In the genomic region with DNA sequence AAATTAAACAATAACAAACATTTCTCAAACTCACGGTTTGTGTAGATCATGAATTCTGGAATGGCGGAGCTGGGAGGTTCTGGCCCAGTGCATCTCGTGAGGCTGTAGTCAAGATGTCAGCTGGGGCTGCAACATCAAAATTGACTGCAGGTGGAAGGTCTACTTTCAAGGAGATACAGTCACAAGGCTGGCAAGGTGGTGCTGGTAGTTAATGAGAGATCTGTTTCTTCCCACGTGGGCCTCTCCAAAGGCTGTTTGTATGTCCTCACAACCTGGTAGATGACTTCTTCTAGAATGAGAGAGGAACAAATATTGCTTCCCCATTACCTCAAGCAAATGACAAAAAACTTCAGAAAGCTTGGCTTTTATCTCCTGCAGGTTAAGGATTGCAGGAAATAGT, we compare ENCODE assay signal across 16 cellular contexts. TPM values are rescaled to one million over a fixed set of nuclear protein-coding genes. Genes with fewer than 3 reads are reported as not detected.
DNase-seq lines count a peak whose midpoint lies in the region; ATAC-seq and TF ChIP-seq lines count a peak whose summit lies in the region.
"Had no signal": no experiment of that assay in that cellular context is flagged by ENCODE, and none has a peak within 500 bp of the region (broad histone marks: within the 10 kb centered on the region; RNA-seq: fewer than 3 reads in every experiment).

No MANE protein-coding gene starts in this region.

- H3K4me1 Mint-ChIP-seq in H9, result peaks cover 29 to 30% of the 10 kb centered on the region in 2 experiments
- H3K4me1 Mint-ChIP-seq in naive thymus-derived CD4-positive, alpha-beta T cell, result peaks cover 2 to 27% (median 22%) of the 10 kb centered on the region in 7 donors

- H3K56ac ChIP-seq in H9 (ENCODE audit: insufficient read length, low read depth, low read length), result no peak overlapping the region

- no peak overlapping the region for H2BK12ac ChIP-seq in H9 (ENCODE audit: insufficient read length, low read depth, low read length)
- no peak overlapping the region for H2BK12ac ChIP-seq in trophoblast cell (ENCODE audit: low read length)

- H4K91ac ChIP-seq in H9 (ENCODE audit: insufficient read length, low read depth, low read length) (no peak overlapping the region), trophoblast cell (ENCODE audit: low read depth, low read length) (no peak overlapping the region)

- H2BK15ac ChIP-seq in H9 (ENCODE audit: low read depth, low read length), result no peak overlapping the region

- H3K23ac ChIP-seq in H9 (ENCODE audit: insufficient read length, low read depth, low read length), result no peak overlapping the region
- H3K23ac ChIP-seq in trophoblast cell (ENCODE audit: low read length), result no peak overlapping the region

- H3K4me1 ChIP-seq in H9 (ENCODE audit: insufficient read depth, low read length), result peaks cover 3% of the 10 kb centered on the region; the same call in 1 of the 2 replicates
- peaks cover 53% of the 10 kb centered on the region for H3K4me1 ChIP-seq in OCI-LY3 (ENCODE audit: low read length)
- H3K4me1 ChIP-seq in trophoblast cell (ENCODE audit: control insufficient read depth in 1 of 2, insufficient read depth in 2 of 2, low read length in 2 of 2), result peaks cover 6 to 11% of the 10 kb centered on the region in 2 experiments
- peaks cover 5 to 10% of the 10 kb centered on the region in 2 donors for H3K4me1 ChIP-seq in naive thymus-derived CD4-positive, alpha-beta T cell (ENCODE audit: control insufficient read depth in 2 of 2, insufficient read depth in 2 of 2, low read length in 2 of 2)
- H3K4me1 ChIP-seq in osteoblast (ENCODE audit: insufficient read depth, low read length), result peaks cover 3% of the 10 kb centered on the region
- H3K4me1 ChIP-seq: BE2C had no signal

- CTCF ChIA-PET in naive thymus-derived CD4-positive, alpha-beta T cell (lab: Charles Lee), result no interaction called here

- H3K4me2 ChIP-seq in H9 (ENCODE audit: insufficient read depth, insufficient read length, low read length) (no peak overlapping the region), OCI-LY3 (ENCODE audit: low read length) (peak overlapping the region; percentile 72), trophoblast cell (ENCODE audit: low read length) (no peak overlapping the region), osteoblast (ENCODE audit: insufficient read depth, low read length) (no peak overlapping the region)
- H3K4me2 ChIP-seq: KMS-11 had no signal

- H3K4me3 ChIP-seq in OCI-LY3 (ENCODE audit: low read length) (0 out of 2 replicates have a peak overlapping the region, but pooled peaks have one; percentile 29), iPS-11a (ENCODE audit: low read depth, low read length) (peak overlapping the region; percentile 8), trophoblast cell (ENCODE audit: low read depth, low read length) (no peak overlapping the region), osteoblast (ENCODE audit: insufficient read depth, low read length) (no peak overlapping the region)
- no peak overlapping the region for H3K4me3 ChIP-seq in naive thymus-derived CD4-positive, alpha-beta T cell (ENCODE audit: low read length)

- no peak overlapping the region for H3K4ac ChIP-seq in H9 (ENCODE audit: low read depth, low read length)
- no peak overlapping the region for H3K4ac ChIP-seq in trophoblast cell (ENCODE audit: low read depth, low read length)

- WGBS in H9 (ENCODE audit: extremely low coverage, insufficient read length, low lambda C conversion rate), result no CpG with 5 or more reads among the region's 4 CpGs
- no CpG with 5 or more reads among the region's 4 CpGs for WGBS in trophoblast cell (ENCODE audit: extremely low coverage, insufficient coverage, insufficient read length)

- H4K12ac ChIP-seq in trophoblast cell (ENCODE audit: low read depth, low read length), result no peak overlapping the region

- no peak overlapping the region for H3K14ac ChIP-seq in H9 (ENCODE audit: insufficient read depth, low read length)
- H3K14ac ChIP-seq in trophoblast cell (ENCODE audit: low read length), result no peak overlapping the region

- H3K9me3 Mint-ChIP-seq in H9, result no peaks in the 10 kb centered on the region
- H3K9me3 Mint-ChIP-seq in naive thymus-derived CD4-positive, alpha-beta T cell, result no peaks in the 10 kb centered on the region
- H3K9me3 Mint-ChIP-seq: CD4-positive, alpha-beta memory T cell had no signal

- peak overlapping the region; percentile 91 for H3K27ac ChIP-seq in H9 (ENCODE audit: insufficient read length, low read depth, low read length)
- H3K27ac ChIP-seq in OCI-LY3 (ENCODE audit: low read length), result no peak overlapping the region
- H3K27ac ChIP-seq in trophoblast cell (ENCODE audit: low read depth, low read length), result peak overlapping the region; percentile 62
- H3K27ac ChIP-seq in naive thymus-derived CD4-positive, alpha-beta T cell (ENCODE audit: low read depth, low read length), result no peak overlapping the region
- no peak overlapping the region for H3K27ac ChIP-seq in osteoblast (ENCODE audit: low read depth, low read length)
- H3K27ac ChIP-seq: KMS-11 had no signal

- H3K27me3 Mint-ChIP-seq in H9 (ENCODE audit: low read depth), result no peaks in the 10 kb centered on the region
- H3K27me3 Mint-ChIP-seq in naive thymus-derived CD4-positive, alpha-beta T cell, result peaks cover 0 to under 1% (median 0%) of the 10 kb centered on the region in 5 donors
- H3K27me3 Mint-ChIP-seq: CD4-positive, alpha-beta memory T cell had no signal

- TF ChIP-seq CTCF in H9 (conservative IDR thresholded peaks at IDR 0.05) (no peak), OCI-LY3 (IDR thresholded peaks at IDR 0.05; ENCODE audit: low read depth, low read length) (no peak), osteoblast (IDR thresholded peaks at IDR 0.05; ENCODE audit: extremely low read depth, low read depth, low read length) (no peak)

- H3K9me3 ChIP-seq in H9 (ENCODE audit: control insufficient read depth, low read depth, low read length) (no peaks in the 10 kb centered on the region), OCI-LY3 (ENCODE audit: insufficient read depth, low read length) (no peaks in the 10 kb centered on the region), trophoblast cell (ENCODE audit: insufficient read depth, low read depth, low read length) (no peaks in the 10 kb centered on the region), osteoblast (ENCODE audit: low read depth, low read length) (no peaks in the 10 kb centered on the region)
- no peaks in the 10 kb centered on the region for H3K9me3 ChIP-seq in naive thymus-derived CD4-positive, alpha-beta T cell (ENCODE audit: control insufficient read depth in 2 of 3, low read length in 3 of 3)
- H3K9me3 ChIP-seq: BE2C had no signal

- H3K36me3 ChIP-seq in OCI-LY3 (replicated peaks; ENCODE audit: low read depth, low read length) (no peaks in the 10 kb centered on the region), trophoblast cell (ENCODE audit: control insufficient read depth in 1 of 2, insufficient read depth in 2 of 2, low read length in 2 of 2) (no peaks in the 10 kb centered on the region), osteoblast (ENCODE audit: insufficient read depth, low read length) (no peaks in the 10 kb centered on the region)
- no peaks in the 10 kb centered on the region for H3K36me3 ChIP-seq in naive thymus-derived CD4-positive, alpha-beta T cell (ENCODE audit: control insufficient read depth in 2 of 3, insufficient read depth in 3 of 3, low read length in 3 of 3)
- H3K36me3 ChIP-seq: BE2C had no signal

- H3K18ac ChIP-seq in H9 (ENCODE audit: insufficient read length, low read depth, low read length) (no peak overlapping the region), trophoblast cell (ENCODE audit: low read length) (no peak overlapping the region)

- no peaks in the 10 kb centered on the region for H3K23me2 ChIP-seq in H9 (ENCODE audit: insufficient read length, low read depth, low read length, poor library complexity, severe bottlenecking)

- H3K36me3 Mint-ChIP-seq in H9 (ENCODE audit: insufficient read depth in 1 of 3, low read depth in 3 of 3), result peaks cover 3 to 19% (median 4%) of the 10 kb centered on the region in 3 experiments; a peak in 4 of 7 replicates
- H3K36me3 Mint-ChIP-seq in naive thymus-derived CD4-positive, alpha-beta T cell, result no peaks in the 10 kb centered on the region
- H3K36me3 Mint-ChIP-seq: CD4-positive, alpha-beta memory T cell had no signal

- no peaks in the 10 kb centered on the region for H4K20me1 ChIP-seq in H9 (ENCODE audit: control insufficient read depth, insufficient read depth, insufficient read length)
- no peaks in the 10 kb centered on the region for H4K20me1 ChIP-seq in OCI-LY3 (ENCODE audit: insufficient read depth, low read length)
- H4K20me1 ChIP-seq in osteoblast (ENCODE audit: insufficient read depth, low read length), result no peaks in the 10 kb centered on the region

- H2BK120ac ChIP-seq in H9 (ENCODE audit: low read depth, low read length, poor library complexity, severe bottlenecking), result no peak overlapping the region
- no peak overlapping the region for H2BK120ac ChIP-seq in trophoblast cell (ENCODE audit: insufficient read depth, low read length, poor library complexity)

- H3T11ph ChIP-seq in H9 (ENCODE audit: low read length), result no peak overlapping the region

- DNase-seq in H9 (no peak), trophoblast cell (no peak), osteoblast (ENCODE audit: insufficient read length, low spot score, missing footprints) (no peak)
- no peak for DNase-seq in naive thymus-derived CD4-positive, alpha-beta T cell
- DNase-seq: BE2C; CD4-positive, alpha-beta memory T cell; HCEC 1CT; MM.1S; NCI-H1105 treated with DMSO at 0.1 percent for 48 hours; NCI-H1930; NCI-H2171; SHP77 treated with DMSO at 0.1 percent for 48 hours had no signal

- H2BK5ac ChIP-seq in H9 (ENCODE audit: insufficient read length, low read length), result no peak overlapping the region
- H2BK5ac ChIP-seq in trophoblast cell (ENCODE audit: low read depth, low read length, poor library complexity), result no peak overlapping the region

- POLR2A ChIA-PET in naive thymus-derived CD4-positive, alpha-beta T cell (lab: Charles Lee), result no interaction called here

- H3K27ac Mint-ChIP-seq in H9, result peak overlapping the region in 2 of 3 experiments; percentile 96; a peak in 3 of 7 replicates
- peak overlapping the region in 1 of 9 donors; percentile 55 for H3K27ac Mint-ChIP-seq in naive thymus-derived CD4-positive, alpha-beta T cell

- ATAC-seq in HG02938 (IDR thresholded peaks at IDR 0.05; ENCODE audit: unreplicated experiment), result no peak
- ATAC-seq in naive thymus-derived CD4-positive, alpha-beta T cell, result no peak

- no peak overlapping the region for H4K8ac ChIP-seq in H9 (replicated peaks; ENCODE audit: insufficient read length, low read depth, low read length)
- no peak overlapping the region for H4K8ac ChIP-seq in trophoblast cell (ENCODE audit: low read depth, low read length)

- H2AFZ ChIP-seq in H9 (ENCODE audit: low read length), result no peak overlapping the region
- peak overlapping the region; percentile 81; the same call in 1 of the 2 replicates for H2AFZ ChIP-seq in OCI-LY3 (ENCODE audit: low read depth, low read length)
- no peak overlapping the region for H2AFZ ChIP-seq in trophoblast cell (ENCODE audit: insufficient read depth, low read length, poor library complexity)
- H2AFZ ChIP-seq in osteoblast (ENCODE audit: low read length), result no peak overlapping the region

- no peak overlapping the region for H2BK20ac ChIP-seq in H9 (ENCODE audit: low read depth, low read length, poor library complexity, severe bottlenecking)

- H3K9ac ChIP-seq in H9 (ENCODE audit: extremely low read depth, insufficient read length, low read length) (no peak overlapping the region), OCI-LY3 (ENCODE audit: low read length) (peak overlapping the region; percentile 36; the same call in 1 of the 2 replicates), trophoblast cell (ENCODE audit: low read length) (no peak overlapping the region)
- H3K9ac ChIP-seq: KMS-11 had no signal

- H3K4me3 Mint-ChIP-seq in H9, result peak overlapping the region in 1 of 2 experiments; percentile 62; a peak in 3 of 5 replicates
- no peak overlapping the region for H3K4me3 Mint-ChIP-seq in naive thymus-derived CD4-positive, alpha-beta T cell
- H3K4me3 Mint-ChIP-seq: CD4-positive, alpha-beta memory T cell had no signal

- H3K27me3 ChIP-seq in H9 (ENCODE audit: insufficient read depth, low read length), result no peaks in the 10 kb centered on the region
- H3K27me3 ChIP-seq in OCI-LY3 (ENCODE audit: low read depth, low read length), result no peaks in the 10 kb centered on the region
- H3K27me3 ChIP-seq in trophoblast cell (ENCODE audit: insufficient read depth, low read length), result no peaks in the 10 kb centered on the region
- H3K27me3 ChIP-seq in naive thymus-derived CD4-positive, alpha-beta T cell (ENCODE audit: control insufficient read depth in 2 of 2, insufficient read depth in 2 of 2, low read length in 2 of 2), result no peaks in the 10 kb centered on the region
- no peaks in the 10 kb centered on the region for H3K27me3 ChIP-seq in osteoblast (ENCODE audit: insufficient read depth, low read length)
- H3K27me3 ChIP-seq: BE2C had no signal

- intact Hi-C loops in naive thymus-derived CD4-positive, alpha-beta T cell (cut with micrococcal nuclease), result no loop called here

- no peaks in the 10 kb centered on the region for H3K79me1 ChIP-seq in H9 (ENCODE audit: insufficient read depth, low read depth, low read length, poor library complexity, severe bottlenecking)
- H3K79me1 ChIP-seq in trophoblast cell (ENCODE audit: low read length), result peaks cover 5% of the 10 kb centered on the region

- H2AK5ac ChIP-seq in H9 (ENCODE audit: insufficient read length, low read length) (no peak overlapping the region), trophoblast cell (ENCODE audit: low read length) (no peak overlapping the region)

- no peaks in the 10 kb centered on the region for H3K79me2 ChIP-seq in H9 (ENCODE audit: insufficient read depth, low read length)
- H3K79me2 ChIP-seq in OCI-LY3 (ENCODE audit: low read length), result no peaks in the 10 kb centered on the region
- H3K79me2 ChIP-seq in trophoblast cell (ENCODE audit: control insufficient read depth, insufficient read depth, low read length, poor library complexity), result no peaks in the 10 kb centered on the region
- no peaks in the 10 kb centered on the region for H3K79me2 ChIP-seq in osteoblast (ENCODE audit: insufficient read depth, low read length)

- H4K5ac ChIP-seq in H9 (ENCODE audit: insufficient read length, low read depth, low read length), result no peak overlapping the region

RNA-seq across cellular contexts. Expression of a gene that starts 8.0 kb away (rescaled TPM):
- 256 and 267 TPM in 2 replicates for total RNA-seq in H9 (2021)
- 182 and 193 TPM in 2 replicates for polyA plus RNA-seq in trophoblast cell (2013)
- 10 to 100 TPM in 4 of 5 experiments, 1 to 10 TPM in 1; 8.0 to 33.3 (median 12.1) TPM for total RNA-seq in naive thymus-derived CD4-positive, alpha-beta T cell
- 10 to 100 TPM; 42.5 to 43.9 TPM for polyA plus RNA-seq in naive thymus-derived CD4-positive, alpha-beta T cell
- 253 and 284 TPM in 2 replicates for total RNA-seq in osteoblast

Comparison
In these comparisons a context has a peak if more than half of its experiments do, and no peak if none do; other contexts are left out.
1. H3K27ac ChIP-seq: peak in H9 (single experiment) and trophoblast cell (single experiment); none in OCI-LY3 (single experiment), naive thymus-derived CD4-positive, alpha-beta T cell (single experiment) and osteoblast (single experiment).
2. H3K4me3 ChIP-seq: peak in OCI-LY3 (single experiment) and iPS-11a (single experiment); none in trophoblast cell (single experiment), naive thymus-derived CD4-positive, alpha-beta T cell (single experiment) and osteoblast (single experiment).